18 cellular contexts compared by ENCODE assay signal in genomic region chr2:171669121-171669520, GRCh38.
"Had no signal": no experiment of that assay in that cellular context is flagged by ENCODE, and none has a peak within 500 bp of the region (broad histone marks: within the 10 kb centered on the region; RNA-seq: fewer than 3 reads in every experiment).

No MANE protein-coding gene starts in this region.

- DNase-seq: activated CD4-positive, alpha-beta T cell treated with anti-CD3 and anti-CD28 coated beads, Interleukin-2, amount 10 ng/mL, durations not matched to agents 7 days and 5 days; activated CD8-positive, alpha-beta memory T cell treated with anti-CD3 and anti-CD28 coated beads, Interleukin-2, amount 50 U/mL, for 4 hours; activated naive CD4-positive, alpha-beta T cell treated with anti-CD3 and anti-CD28 coated beads, Interleukin-2, amount 10 ng/mL, durations not matched to agents 7 days and 5 days; activated naive CD8-positive, alpha-beta T cell treated with anti-CD3 and anti-CD28 coated beads, Interleukin-2, amount 50 U/mL, for 24 hours; activated T-cell treated with anti-CD3 and anti-CD28 coated beads, Interleukin-2, amount 50 U/mL, for 4 hours; cerebellar nuclear complex; dermis blood vessel endothelial cell; immature natural killer cell; mesendoderm; stimulated activated CD4-positive, alpha-beta T cell treated with anti-CD3 and anti-CD28 coated beads, Interleukin-12 subunit alpha, Interleukin-12 subunit beta, amount 100 ng/mL, for 4 hours; stimulated activated CD4-positive, alpha-beta T cell treated with anti-CD3 and anti-CD28 coated beads, Interleukin-1b, Interleukin-23, amount 100 ng/mL, for 48 hours; stimulated activated CD8-positive, alpha-beta memory T cell treated with anti-CD3 and anti-CD28 coated beads, Interleukin-4, amount 100 ng/mL, for 48 hours; stimulated activated naive CD4-positive, alpha-beta T cell; T-helper 1 cell; T-helper 9 cell; transverse colon had no signal

- ATAC-seq: activated naive CD8-positive, alpha-beta T cell treated with anti-CD3 and anti-CD28 coated beads, Interleukin-2, amount 50 U/mL, for 24 hours; activated T-cell treated with anti-CD3 and anti-CD28 coated beads, Interleukin-2, amount 50 U/mL, for 4 hours; natural killer cell treated with Interleukin-12 subunit alpha and Interleukin-12 subunit beta and Interleukin-15 and Interleukin-18, amount 100 ng/mL, for 72 hours; SK-N-SH treated with all-trans-retinoic acid at 6 μM for 48 hours had no signal
